In the genomic region with DNA sequence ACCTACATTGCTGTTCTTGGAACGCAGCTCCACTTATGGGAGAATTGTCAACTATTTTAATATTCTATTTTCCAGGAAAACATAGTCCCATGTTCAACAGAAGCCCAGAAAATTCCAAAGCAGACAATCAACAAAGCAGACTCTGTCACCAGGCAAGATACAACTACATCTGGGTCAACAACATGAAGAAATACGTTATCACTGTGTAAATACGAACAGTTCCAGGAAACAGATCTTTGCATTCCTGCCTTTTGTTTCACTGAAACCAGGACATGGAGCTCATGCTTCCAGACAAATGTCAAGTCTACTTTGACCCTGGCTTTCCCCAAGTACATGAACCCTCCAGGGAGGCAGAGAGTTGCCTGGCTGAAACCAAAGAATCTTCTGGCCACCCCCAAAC, we compare ENCODE assay signal across 1 cellular context.
A peak's percentile ranks its signal among the peaks of the same experiment; 100 is the strongest.
TF ChIP-seq lines count a peak whose summit lies in the region.

No MANE protein-coding gene starts in this region.

TF ChIP-seq in HepG2, 621 proteins besides CTCF, POLR2A, EP300 and RAD21 (continued from another document and continues in another):
- TF ChIP-seq FUBP1 (CRISPR knock-in tag; IDR thresholded peaks at IDR 0.05; ENCODE audit: borderline replicate concordance) (no peak), CREB1 (IDR thresholded peaks at IDR 0.05) (0 out of 2 replicates have a peak, but pooled peaks have one; percentile 16), CREB1 (CRISPR knock-in tag; IDR thresholded peaks at IDR 0.05) (peak; percentile 69; the same call in 1 of the 2 replicates), ZNF280B (CRISPR knock-in tag; IDR thresholded peaks at IDR 0.05; ENCODE audit: borderline replicate concordance) (no peak), SIN3A (IDR thresholded peaks at IDR 0.05; ENCODE audit: borderline replicate concordance, low read depth, low read length) (0 out of 2 replicates have a peak, but pooled peaks have one; percentile 49), FOXK2 (IDR thresholded peaks at IDR 0.05) (peak; percentile 70), KAT7 (CRISPR knock-in tag; IDR thresholded peaks at IDR 0.05; ENCODE audit: borderline replicate concordance) (peak; percentile 67; the same call in 1 of the 2 replicates), CREM (IDR thresholded peaks at IDR 0.05) (peak; percentile 92), CREM (CRISPR knock-in tag; IDR thresholded peaks at IDR 0.05) (no peak), ZNF30 (CRISPR knock-in tag; IDR thresholded peaks at IDR 0.05) (no peak), CBX5 (CRISPR knock-in tag; IDR thresholded peaks at IDR 0.05; ENCODE audit: borderline replicate concordance) (no peak; the same call in 1 of the 2 replicates), ZNF251 (CRISPR knock-in tag; IDR thresholded peaks at IDR 0.05) (no peak), ZNF546 (CRISPR knock-in tag; conservative IDR thresholded peaks at IDR 0.05) (no peak), HES4 (CRISPR knock-in tag; IDR thresholded peaks at IDR 0.05; ENCODE audit: borderline replicate concordance) (no peak), KAT2B (IDR thresholded peaks at IDR 0.05; ENCODE audit: borderline replicate concordance, low read depth, low read length) (no peak), PLRG1 (conservative IDR thresholded peaks at IDR 0.05) (no peak), PHF5A (CRISPR knock-in tag; IDR thresholded peaks at IDR 0.05; ENCODE audit: low read depth, unreplicated experiment) (peak; percentile 54), HOXA5 (CRISPR knock-in tag; IDR thresholded peaks at IDR 0.05) (0 out of 2 replicates have a peak, but pooled peaks have one; percentile 24), ZNF563 (CRISPR knock-in tag; IDR thresholded peaks at IDR 0.05) (no peak), ZNF496 (CRISPR knock-in tag; IDR thresholded peaks at IDR 0.05; ENCODE audit: insufficient replicate concordance) (no peak), PAF1 (CRISPR knock-in tag; IDR thresholded peaks at IDR 0.05) (no peak), RFXAP (CRISPR knock-in tag; IDR thresholded peaks at IDR 0.05; ENCODE audit: borderline replicate concordance) (peak; percentile 84), ZNF720 (CRISPR knock-in tag; IDR thresholded peaks at IDR 0.05) (no peak), ZFP36 (IDR thresholded peaks at IDR 0.05; ENCODE audit: borderline replicate concordance, low read depth, low read length, partially characterized antibody) (no peak), BRF2 (CRISPR knock-in tag; IDR thresholded peaks at IDR 0.05) (no peak), RXRB (CRISPR knock-in tag; IDR thresholded peaks at IDR 0.05; ENCODE audit: borderline replicate concordance) (peak; percentile 95), CREBL2 (CRISPR knock-in tag; IDR thresholded peaks at IDR 0.05; ENCODE audit: borderline replicate concordance) (no peak), ZFP62 (CRISPR knock-in tag; IDR thresholded peaks at IDR 0.05) (no peak), REPIN1 (CRISPR knock-in tag; IDR thresholded peaks at IDR 0.05; ENCODE audit: borderline replicate concordance, low read depth) (peak; percentile 54; the same call in 1 of the 2 replicates), DMAP1 (CRISPR knock-in tag; IDR thresholded peaks at IDR 0.05) (peak; percentile 64), ZBTB4 (CRISPR knock-in tag; IDR thresholded peaks at IDR 0.05; ENCODE audit: borderline replicate concordance) (no peak), ZNF510 (CRISPR knock-in tag; IDR thresholded peaks at IDR 0.05; ENCODE audit: low read depth) (no peak), ZNF317 (CRISPR knock-in tag; IDR thresholded peaks at IDR 0.05) (peak; percentile 31; the same call in 1 of the 2 replicates), ZBTB20 (CRISPR knock-in tag; IDR thresholded peaks at IDR 0.05; ENCODE audit: borderline replicate concordance, low read depth) (peak; percentile 78; the same call in 1 of the 2 replicates), ASH2L (IDR thresholded peaks at IDR 0.05; ENCODE audit: insufficient read length, low read depth, low read length) (no peak), MAF1 (CRISPR knock-in tag; IDR thresholded peaks at IDR 0.05; ENCODE audit: borderline replicate concordance) (no peak), ZNF260 (CRISPR knock-in tag; IDR thresholded peaks at IDR 0.05; ENCODE audit: borderline replicate concordance, low read depth) (no peak), NFATC3 (CRISPR knock-in tag; IDR thresholded peaks at IDR 0.05) (no peak), ZC3H4 (CRISPR knock-in tag; IDR thresholded peaks at IDR 0.05; ENCODE audit: borderline replicate concordance) (no peak), NFE2 (CRISPR knock-in tag; IDR thresholded peaks at IDR 0.05) (no peak), MEIS1 (CRISPR knock-in tag; IDR thresholded peaks at IDR 0.05; ENCODE audit: borderline replicate concordance) (no peak), SMAD3 (CRISPR knock-in tag; IDR thresholded peaks at IDR 0.05) (peak; percentile 95), ZNF577 (CRISPR knock-in tag; IDR thresholded peaks at IDR 0.05; ENCODE audit: borderline replicate concordance, low read depth) (no peak)
- TF ChIP-seq, protein P1, sequence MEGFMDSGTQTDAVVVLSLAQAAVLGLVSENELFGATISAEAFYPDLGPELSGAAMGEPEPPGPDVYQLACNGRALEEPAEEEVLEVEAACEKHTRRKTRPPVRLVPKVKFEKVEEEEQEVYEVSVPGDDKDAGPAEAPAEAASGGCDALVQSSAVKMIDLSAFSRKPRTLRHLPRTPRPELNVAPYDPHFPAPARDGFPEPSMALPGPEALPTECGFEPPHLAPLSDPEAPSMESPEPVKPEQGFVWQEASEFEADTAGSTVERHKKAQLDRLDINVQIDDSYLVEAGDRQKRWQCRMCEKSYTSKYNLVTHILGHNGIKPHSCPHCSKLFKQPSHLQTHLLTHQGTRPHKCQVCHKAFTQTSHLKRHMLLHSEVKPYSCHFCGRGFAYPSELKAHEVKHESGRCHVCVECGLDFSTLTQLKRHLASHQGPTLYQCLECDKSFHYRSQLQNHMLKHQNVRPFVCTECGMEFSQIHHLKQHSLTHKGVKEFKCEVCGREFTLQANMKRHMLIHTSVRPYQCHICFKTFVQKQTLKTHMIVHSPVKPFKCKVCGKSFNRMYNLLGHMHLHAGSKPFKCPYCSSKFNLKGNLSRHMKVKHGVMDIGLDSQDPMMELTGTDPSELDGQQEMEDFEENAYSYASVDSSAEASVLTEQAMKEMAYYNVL (CRISPR knock-in tag; IDR thresholded peaks at IDR 0.05; ENCODE audit: borderline replicate concordance) = peak; percentile 61; the same call in 1 of the 2 replicates
- TF ChIP-seq, protein P2, sequence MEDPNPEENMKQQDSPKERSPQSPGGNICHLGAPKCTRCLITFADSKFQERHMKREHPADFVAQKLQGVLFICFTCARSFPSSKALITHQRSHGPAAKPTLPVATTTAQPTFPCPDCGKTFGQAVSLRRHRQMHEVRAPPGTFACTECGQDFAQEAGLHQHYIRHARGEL (CRISPR knock-in tag; IDR thresholded peaks at IDR 0.05) = no peak
- TF ChIP-seq, protein P3, sequence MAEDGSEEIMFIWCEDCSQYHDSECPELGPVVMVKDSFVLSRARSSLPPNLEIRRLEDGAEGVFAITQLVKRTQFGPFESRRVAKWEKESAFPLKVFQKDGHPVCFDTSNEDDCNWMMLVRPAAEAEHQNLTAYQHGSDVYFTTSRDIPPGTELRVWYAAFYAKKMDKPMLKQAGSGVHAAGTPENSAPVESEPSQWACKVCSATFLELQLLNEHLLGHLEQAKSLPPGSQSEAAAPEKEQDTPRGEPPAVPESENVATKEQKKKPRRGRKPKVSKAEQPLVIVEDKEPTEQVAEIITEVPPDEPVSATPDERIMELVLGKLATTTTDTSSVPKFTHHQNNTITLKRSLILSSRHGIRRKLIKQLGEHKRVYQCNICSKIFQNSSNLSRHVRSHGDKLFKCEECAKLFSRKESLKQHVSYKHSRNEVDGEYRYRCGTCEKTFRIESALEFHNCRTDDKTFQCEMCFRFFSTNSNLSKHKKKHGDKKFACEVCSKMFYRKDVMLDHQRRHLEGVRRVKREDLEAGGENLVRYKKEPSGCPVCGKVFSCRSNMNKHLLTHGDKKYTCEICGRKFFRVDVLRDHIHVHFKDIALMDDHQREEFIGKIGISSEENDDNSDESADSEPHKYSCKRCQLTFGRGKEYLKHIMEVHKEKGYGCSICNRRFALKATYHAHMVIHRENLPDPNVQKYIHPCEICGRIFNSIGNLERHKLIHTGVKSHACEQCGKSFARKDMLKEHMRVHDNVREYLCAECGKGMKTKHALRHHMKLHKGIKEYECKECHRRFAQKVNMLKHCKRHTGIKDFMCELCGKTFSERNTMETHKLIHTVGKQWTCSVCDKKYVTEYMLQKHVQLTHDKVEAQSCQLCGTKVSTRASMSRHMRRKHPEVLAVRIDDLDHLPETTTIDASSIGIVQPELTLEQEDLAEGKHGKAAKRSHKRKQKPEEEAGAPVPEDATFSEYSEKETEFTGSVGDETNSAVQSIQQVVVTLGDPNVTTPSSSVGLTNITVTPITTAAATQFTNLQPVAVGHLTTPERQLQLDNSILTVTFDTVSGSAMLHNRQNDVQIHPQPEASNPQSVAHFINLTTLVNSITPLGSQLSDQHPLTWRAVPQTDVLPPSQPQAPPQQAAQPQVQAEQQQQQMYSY (CRISPR knock-in tag; IDR thresholded peaks at IDR 0.05) = no peak
- TF ChIP-seq, protein P4, sequence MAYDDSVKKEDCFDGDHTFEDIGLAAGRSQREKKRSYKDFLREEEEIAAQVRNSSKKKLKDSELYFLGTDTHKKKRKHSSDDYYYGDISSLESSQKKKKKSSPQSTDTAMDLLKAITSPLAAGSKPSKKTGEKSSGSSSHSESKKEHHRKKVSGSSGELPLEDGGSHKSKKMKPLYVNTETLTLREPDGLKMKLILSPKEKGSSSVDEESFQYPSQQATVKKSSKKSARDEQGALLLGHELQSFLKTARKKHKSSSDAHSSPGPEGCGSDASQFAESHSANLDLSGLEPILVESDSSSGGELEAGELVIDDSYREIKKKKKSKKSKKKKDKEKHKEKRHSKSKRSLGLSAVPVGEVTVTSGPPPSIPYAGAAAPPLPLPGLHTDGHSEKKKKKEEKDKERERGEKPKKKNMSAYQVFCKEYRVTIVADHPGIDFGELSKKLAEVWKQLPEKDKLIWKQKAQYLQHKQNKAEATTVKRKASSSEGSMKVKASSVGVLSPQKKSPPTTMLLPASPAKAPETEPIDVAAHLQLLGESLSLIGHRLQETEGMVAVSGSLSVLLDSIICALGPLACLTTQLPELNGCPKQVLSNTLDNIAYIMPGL (CRISPR knock-in tag; IDR thresholded peaks at IDR 0.05; ENCODE audit: borderline replicate concordance in 1 of 2, low read depth in 1 of 2) = no peak
